1 cellular context compared by ENCODE assay signal in the genomic region with DNA sequence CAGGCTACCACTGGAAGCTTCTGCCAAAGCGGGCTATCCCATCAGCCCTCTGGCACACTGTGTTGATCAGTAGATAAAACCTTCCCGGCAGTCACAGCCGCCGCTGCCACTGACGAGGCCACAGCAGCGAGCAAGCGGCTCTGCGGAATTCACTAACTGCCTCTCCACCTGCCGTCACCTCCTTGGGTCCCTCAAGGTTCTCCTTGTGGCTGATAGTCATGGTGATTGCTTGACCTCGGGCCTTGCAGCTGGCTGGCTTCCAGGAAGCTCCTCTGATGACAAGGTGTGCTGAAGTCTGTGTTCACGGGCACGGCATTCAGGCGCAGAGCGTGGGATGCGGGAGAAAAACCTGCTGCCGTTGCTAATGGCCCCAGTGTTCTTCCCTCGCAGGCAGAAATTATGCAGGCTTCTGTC.
TF ChIP-seq lines count a peak whose summit lies in the region.

No MANE protein-coding gene starts in this region.

TF ChIP-seq in K562, 482 proteins besides CTCF, POLR2A, EP300 and RAD21 (continued from another document):
- TF ChIP-seq BHLHE40 (IDR thresholded peaks at IDR 0.05; ENCODE audit: low read length), result 0 out of 2 replicates have a peak, but pooled peaks have one; percentile 6
- TF ChIP-seq ZNF75A (CRISPR knock-in tag; IDR thresholded peaks at IDR 0.05), result no peak
- no peak for TF ChIP-seq ZBTB26 (CRISPR knock-in tag; IDR thresholded peaks at IDR 0.05)
- no peak for TF ChIP-seq EWSR1 (IDR thresholded peaks at IDR 0.05; ENCODE audit: borderline replicate concordance, low read depth, partially characterized antibody)
- TF ChIP-seq, protein P1, sequence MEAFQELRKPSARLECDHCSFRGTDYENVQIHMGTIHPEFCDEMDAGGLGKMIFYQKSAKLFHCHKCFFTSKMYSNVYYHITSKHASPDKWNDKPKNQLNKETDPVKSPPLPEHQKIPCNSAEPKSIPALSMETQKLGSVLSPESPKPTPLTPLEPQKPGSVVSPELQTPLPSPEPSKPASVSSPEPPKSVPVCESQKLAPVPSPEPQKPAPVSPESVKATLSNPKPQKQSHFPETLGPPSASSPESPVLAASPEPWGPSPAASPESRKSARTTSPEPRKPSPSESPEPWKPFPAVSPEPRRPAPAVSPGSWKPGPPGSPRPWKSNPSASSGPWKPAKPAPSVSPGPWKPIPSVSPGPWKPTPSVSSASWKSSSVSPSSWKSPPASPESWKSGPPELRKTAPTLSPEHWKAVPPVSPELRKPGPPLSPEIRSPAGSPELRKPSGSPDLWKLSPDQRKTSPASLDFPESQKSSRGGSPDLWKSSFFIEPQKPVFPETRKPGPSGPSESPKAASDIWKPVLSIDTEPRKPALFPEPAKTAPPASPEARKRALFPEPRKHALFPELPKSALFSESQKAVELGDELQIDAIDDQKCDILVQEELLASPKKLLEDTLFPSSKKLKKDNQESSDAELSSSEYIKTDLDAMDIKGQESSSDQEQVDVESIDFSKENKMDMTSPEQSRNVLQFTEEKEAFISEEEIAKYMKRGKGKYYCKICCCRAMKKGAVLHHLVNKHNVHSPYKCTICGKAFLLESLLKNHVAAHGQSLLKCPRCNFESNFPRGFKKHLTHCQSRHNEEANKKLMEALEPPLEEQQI (IDR thresholded peaks at IDR 0.05), result no peak
- TF ChIP-seq, protein P2, sequence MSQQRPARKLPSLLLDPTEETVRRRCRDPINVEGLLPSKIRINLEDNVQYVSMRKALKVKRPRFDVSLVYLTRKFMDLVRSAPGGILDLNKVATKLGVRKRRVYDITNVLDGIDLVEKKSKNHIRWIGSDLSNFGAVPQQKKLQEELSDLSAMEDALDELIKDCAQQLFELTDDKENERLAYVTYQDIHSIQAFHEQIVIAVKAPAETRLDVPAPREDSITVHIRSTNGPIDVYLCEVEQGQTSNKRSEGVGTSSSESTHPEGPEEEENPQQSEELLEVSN (IDR thresholded peaks at IDR 0.05; ENCODE audit: borderline replicate concordance in 1 of 2, extremely low read depth in 1 of 2, insufficient read depth in 1 of 2, insufficient read length in 1 of 2, low read depth in 1 of 2, low read length in 1 of 2, poor library complexity in 1 of 2, severe bottlenecking in 1 of 2), result peak in 1 of 2 experiments; percentile 59
- TF ChIP-seq CREB1 (IDR thresholded peaks at IDR 0.05), result no peak
- TF ChIP-seq CREB1 (CRISPR knock-in tag; IDR thresholded peaks at IDR 0.05), result no peak
- peak; percentile 83 for TF ChIP-seq MGA (IDR thresholded peaks at IDR 0.05)
- TF ChIP-seq, protein P3, sequence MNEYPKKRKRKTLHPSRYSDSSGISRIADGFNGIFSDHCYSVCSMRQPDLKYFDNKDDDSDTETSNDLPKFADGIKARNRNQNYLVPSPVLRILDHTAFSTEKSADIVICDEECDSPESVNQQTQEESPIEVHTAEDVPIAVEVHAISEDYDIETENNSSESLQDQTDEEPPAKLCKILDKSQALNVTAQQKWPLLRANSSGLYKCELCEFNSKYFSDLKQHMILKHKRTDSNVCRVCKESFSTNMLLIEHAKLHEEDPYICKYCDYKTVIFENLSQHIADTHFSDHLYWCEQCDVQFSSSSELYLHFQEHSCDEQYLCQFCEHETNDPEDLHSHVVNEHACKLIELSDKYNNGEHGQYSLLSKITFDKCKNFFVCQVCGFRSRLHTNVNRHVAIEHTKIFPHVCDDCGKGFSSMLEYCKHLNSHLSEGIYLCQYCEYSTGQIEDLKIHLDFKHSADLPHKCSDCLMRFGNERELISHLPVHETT (CRISPR knock-in tag; conservative IDR thresholded peaks at IDR 0.05 in 1 of 2, IDR thresholded peaks at IDR 0.05 in 1 of 2), result peak in 1 of 2 experiments; percentile 44; a peak in 1 of 4 replicates
- peak; percentile 49; the same call in 1 of the 2 replicates for TF ChIP-seq MTA3 (IDR thresholded peaks at IDR 0.05; ENCODE audit: borderline replicate concordance)
- TF ChIP-seq ZBED1 (IDR thresholded peaks at IDR 0.05), result no peak
- peak; percentile 27; the same call in 1 of the 2 replicates for TF ChIP-seq ATF7 (IDR thresholded peaks at IDR 0.05)
- TF ChIP-seq ZNF143 (CRISPR knock-in tag; IDR thresholded peaks at IDR 0.05), result no peak
- TF ChIP-seq NR4A1 (CRISPR knock-in tag; IDR thresholded peaks at IDR 0.05), result no peak
- TF ChIP-seq NR4A1 (tag; IDR thresholded peaks at IDR 0.05), result peak; percentile 67; the same call in 1 of the 2 replicates
- peak; percentile 2; the same call in 1 of the 2 replicates for TF ChIP-seq NCOR1 (IDR thresholded peaks at IDR 0.05)
- TF ChIP-seq RBM39 (optimal IDR thresholded peaks at IDR 0.05; ENCODE audit: low read depth, low read length), result no peak
- TF ChIP-seq ARID1B (IDR thresholded peaks at IDR 0.05), result 0 out of 2 replicates have a peak, but pooled peaks have one; percentile 23
- TF ChIP-seq ZNF280A (IDR thresholded peaks at IDR 0.05; ENCODE audit: low read depth, partially characterized antibody), result no peak
- TF ChIP-seq NFIC (IDR thresholded peaks at IDR 0.05), result peak; percentile 82
- no peak for TF ChIP-seq BRD9 (IDR thresholded peaks at IDR 0.05; ENCODE audit: low read depth, partially characterized antibody)
TF ChIP-seq in K562: peak in this region for 36.
